35 cellular contexts compared by ENCODE assay signal in the genomic region with DNA sequence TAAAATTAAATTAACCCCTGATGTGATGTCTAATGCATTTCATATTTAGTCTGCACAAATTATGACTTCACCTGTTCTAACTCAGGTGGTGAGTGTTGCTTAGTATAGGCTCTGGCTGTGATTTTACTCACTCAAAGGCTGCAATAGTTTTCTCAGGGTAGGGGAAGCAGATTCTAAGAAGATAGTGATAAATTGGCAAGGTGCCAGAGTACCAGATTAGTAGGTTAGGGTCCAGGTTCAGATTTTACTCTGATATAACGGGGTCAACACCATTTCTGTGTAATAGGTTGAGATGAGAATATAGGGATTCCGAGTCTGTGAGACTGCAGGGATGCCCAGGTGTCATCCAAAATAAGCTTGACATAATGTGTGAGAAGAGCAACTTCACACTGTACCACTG.
A peak's percentile ranks its signal among the peaks of the same experiment; 100 is the strongest.
DNase-seq lines count a peak whose midpoint lies in the region; ATAC-seq, FAIRE-seq and TF ChIP-seq lines count a peak whose summit lies in the region.
"Had no signal": no experiment of that assay in that cellular context is flagged by ENCODE, and none has a peak within 500 bp of the region (broad histone marks: within the 10 kb centered on the region; RNA-seq: fewer than 3 reads in every experiment).

No MANE protein-coding gene starts in this region.

- H3K36me3 ChIP-seq in HepG2 (replicated peaks in 1 of 2; ENCODE audit: control insufficient read depth in 1 of 2, insufficient read depth in 2 of 2, low read length in 2 of 2) (no peaks in the 10 kb centered on the region), right lobe of liver (no peaks in the 10 kb centered on the region), K562 (ENCODE audit: control insufficient read depth, insufficient read depth, low read length) (no peaks in the 10 kb centered on the region), heart left ventricle (no peaks in the 10 kb centered on the region)
- H3K36me3 ChIP-seq: BE2C; BLaER1; BLaER1 treated with 17β-estradiol and CSF1 and Interleukin-3, amounts not matched to agents 10 nM and 100 nM had no signal

- H3K4me3 ChIP-seq in HepG2 (replicated peaks in 1 of 3; ENCODE audit: insufficient read depth in 1 of 3, low read depth in 2 of 3, low read length in 3 of 3) (no peak overlapping the region), right lobe of liver (no peak overlapping the region), K562 (no peak overlapping the region), heart left ventricle (no peak overlapping the region)
- H3K4me3 ChIP-seq: A549; BLaER1; BLaER1 treated with 17β-estradiol and CSF1 and Interleukin-3, amounts not matched to agents 10 nM and 100 nM had no signal

- no peak overlapping the region for H3K9ac ChIP-seq in HepG2 (ENCODE audit: insufficient read depth, low read depth, low read length)
- H3K9ac ChIP-seq in K562 (ENCODE audit: insufficient read depth in 1 of 2, low read depth in 2 of 2, low read length in 2 of 2): no peak overlapping the region
- H3K9ac ChIP-seq: BLaER1; BLaER1 treated with 17β-estradiol and CSF1 and Interleukin-3, amounts not matched to agents 10 nM and 100 nM had no signal

- peaks cover 6% of the 10 kb centered on the region; the same call in 1 of the 2 replicates for H3K9me3 ChIP-seq in HepG2 (ENCODE audit: low read length)
- H3K9me3 ChIP-seq in right lobe of liver: no peaks in the 10 kb centered on the region
- H3K9me3 ChIP-seq in K562 (replicated peaks; ENCODE audit: control insufficient read depth, insufficient read depth, low read depth, low read length): no peaks in the 10 kb centered on the region
- peaks cover 0 to 4% (median 0%) of the 10 kb centered on the region in 12 donors for H3K9me3 ChIP-seq in heart left ventricle
- H3K9me3 ChIP-seq: A549; BE2C; BLaER1; BLaER1 treated with 17β-estradiol and CSF1 and Interleukin-3, amounts not matched to agents 10 nM and 100 nM; Caco-2 had no signal

- in situ Hi-C loops in HepG2 (cut with HindIII; ENCODE audit: extremely low pct_ligation_motif_present, low pct_unique_long_range_greater_than_20kb) (no loop called here), K562 (cut with MboI) (no loop called here)

- H3K27ac ChIP-seq in HepG2 (ENCODE audit: extremely low read length, insufficient read depth, low read length) (no peak overlapping the region), right lobe of liver (no peak overlapping the region), K562 (ENCODE audit: extremely low read depth, low read depth, low read length) (no peak overlapping the region), heart left ventricle (no peak overlapping the region)
- H3K27ac ChIP-seq: 22Rv1; A549; BLaER1; BLaER1 treated with 17β-estradiol and CSF1 and Interleukin-3, amounts not matched to agents 10 nM and 100 nM; C4-2B had no signal

- POLR2A ChIA-PET in HepG2 (lab: Yijun Ruan, JAX): no interaction called here
- POLR2A ChIA-PET in K562 (lab: Yijun Ruan, JAX): interaction anchor here (0.6 kb wide), 1 partner anchor 60 kb away, joined by 3 read pairs; no protein-coding TSS in a partner anchor

- WGBS in HepG2 (ENCODE audit: low lambda C conversion rate): 0% methylated on average over 2 of the region's 2 CpGs
- WGBS in right lobe of liver (ENCODE audit: insufficient coverage, low coverage, low lambda C conversion rate, missing lambda C conversion rate): 28% methylated on average over 2 of the region's 2 CpGs
- WGBS in K562 (ENCODE audit: insufficient coverage, low coverage, missing lambda C conversion rate): 0% methylated on average over 2 of the region's 2 CpGs
- WGBS in heart left ventricle, 4 donors: 21 to 48% (median 33%) methylated on average over 2 of the region's 2 CpGs

- H3K79me2 ChIP-seq in HepG2 (ENCODE audit: insufficient read depth, low read length): no peaks in the 10 kb centered on the region
- no peaks in the 10 kb centered on the region for H3K79me2 ChIP-seq in K562 (ENCODE audit: control insufficient read depth, insufficient read depth, low read length)

- intact Hi-C loops in HepG2 (cut with micrococcal nuclease; ENCODE audit: unreplicated experiment): no loop called here
- intact Hi-C loops in right lobe of liver (cut with DNase I): no loop called here
- intact Hi-C loops in K562 (cut with micrococcal nuclease): no loop called here
- intact Hi-C loops in heart left ventricle (cut with DNase I): no loop called here

- H3K4me2 ChIP-seq in HepG2 (ENCODE audit: low read depth, low read length): no peak overlapping the region
- H3K4me2 ChIP-seq in K562 (ENCODE audit: insufficient read depth, low read length): no peak overlapping the region
- H3K4me2 ChIP-seq: A549; BLaER1; BLaER1 treated with 17β-estradiol and CSF1 and Interleukin-3, amounts not matched to agents 10 nM and 100 nM had no signal

- CTCF ChIA-PET in HepG2 (lab: Yijun Ruan, JAX; ENCODE audit: low intra/inter-chr PET ratio, low total read pairs): no interaction called here
- CTCF ChIA-PET in K562 (lab: Yijun Ruan, JAX; ENCODE audit: low intra/inter-chr PET ratio): no interaction called here

- no peaks in the 10 kb centered on the region for H4K20me1 ChIP-seq in HepG2 (ENCODE audit: insufficient read depth, low read length)
- no peaks in the 10 kb centered on the region for H4K20me1 ChIP-seq in K562 (replicated peaks; ENCODE audit: control insufficient read depth, insufficient read depth, low read length)
- H4K20me1 ChIP-seq: BLaER1; BLaER1 treated with 17β-estradiol and CSF1 and Interleukin-3, amounts not matched to agents 10 nM and 100 nM had no signal

- TF ChIP-seq RAD21 in HepG2 (CRISPR knock-in tag; IDR thresholded peaks at IDR 0.05) (no peak), K562 (CRISPR knock-in tag; conservative IDR thresholded peaks at IDR 0.05 in 1 of 2, IDR thresholded peaks at IDR 0.05 in 1 of 2) (no peak)

- peak; percentile 12 for DNase-seq in NCI-H82 (lab: John Stamatoyannopoulos, UW)
- DNase-seq in NCI-H82 treated with DMSO at 0.1 percent for 48 hours (lab: John Stamatoyannopoulos, UW; ENCODE audit: unreplicated experiment): no peak
- no peak for DNase-seq in HepG2 (ENCODE audit: low spot score)
- DNase-seq in right lobe of liver: no peak
- no peak for DNase-seq in K562 (ENCODE audit: extremely low read depth in 1 of 4, low spot score in 3 of 4)
- peak; percentile 0 for DNase-seq in dermis blood vessel endothelial cell
- no peak for DNase-seq in heart left ventricle
- DNase-seq: 8988T; ACHN; AML-193; BE2C; C1 segment of cervical spinal cord; Caco-2; Calu3; CD4-positive, alpha-beta memory T cell; CD4-positive, alpha-beta T cell; CD4-positive, CD25-positive, alpha-beta regulatory T cell; CD8-positive, alpha-beta memory T cell; CD8-positive, alpha-beta T cell; COR-L47; DMS 273 treated with DMSO at 0.1 percent for 48 hours; DMS153; DMS53; DMS79; DMS79 treated with DMSO at 0.1 percent for 48 hours; DND-41; EL had no signal

- no peak for TF ChIP-seq CTCF in HepG2 (CRISPR knock-in tag; IDR thresholded peaks at IDR 0.05)
- TF ChIP-seq CTCF in right lobe of liver (IDR thresholded peaks at IDR 0.05): no peak
- no peak for TF ChIP-seq CTCF in K562 (IDR thresholded peaks at IDR 0.05 in 2 of 3, conservative IDR thresholded peaks at IDR 0.05 in 1 of 3; ENCODE audit: insufficient read depth in 2 of 3, low read depth in 1 of 3, low read length in 3 of 3)
- TF ChIP-seq CTCF in heart left ventricle (IDR thresholded peaks at IDR 0.05): no peak

- no peaks in the 10 kb centered on the region for H3K9me1 ChIP-seq in K562 (ENCODE audit: control insufficient read depth, insufficient read depth, low read length)

- BruUV-seq in HepG2 (replicated peaks; lab: Mats Ljungman, UMichigan) (no TSS peak), K562 (replicated peaks; lab: Mats Ljungman, UMichigan) (no TSS peak)

- ATAC-seq in HepG2 (no peak), right lobe of liver (no peak), K562 (no peak), heart left ventricle (no peak), HG02678 (IDR thresholded peaks at IDR 0.05; ENCODE audit: unreplicated experiment) (no peak)
- ATAC-seq: A549; CD8-positive, alpha-beta T cell had no signal

- H3K27me3 ChIP-seq in HepG2 (ENCODE audit: control insufficient read depth in 1 of 2, insufficient read depth in 2 of 2, low read length in 2 of 2) (no peaks in the 10 kb centered on the region), right lobe of liver (no peaks in the 10 kb centered on the region), K562 (ENCODE audit: control insufficient read depth in 2 of 2, insufficient read depth in 2 of 2, low read length in 2 of 2) (no peaks in the 10 kb centered on the region), heart left ventricle (no peaks in the 10 kb centered on the region)
- H3K27me3 ChIP-seq: BE2C; BLaER1; BLaER1 treated with 17β-estradiol and CSF1 and Interleukin-3, amounts not matched to agents 10 nM and 100 nM had no signal

- H2AFZ ChIP-seq in HepG2 (ENCODE audit: low read length) (no peak overlapping the region), K562 (ENCODE audit: low read depth, low read length) (no peak overlapping the region)

- TF ChIP-seq POLR2A in HepG2 (IDR thresholded peaks at IDR 0.05; ENCODE audit: insufficient read depth in 1 of 2, low read depth in 2 of 2, low read length in 2 of 2): no peak
- no peak for TF ChIP-seq POLR2A in right lobe of liver (IDR thresholded peaks at IDR 0.05)
- no peak for TF ChIP-seq POLR2A in K562 (conservative IDR thresholded peaks at IDR 0.05)
- TF ChIP-seq POLR2A in heart left ventricle (IDR thresholded peaks at IDR 0.05): no peak

- TF ChIP-seq EP300 in HepG2 (IDR thresholded peaks at IDR 0.05; ENCODE audit: low read depth in 2 of 2, low read length in 2 of 2) (no peak), HepG2 (CRISPR knock-in tag; IDR thresholded peaks at IDR 0.05; ENCODE audit: borderline replicate concordance) (no peak), K562 (IDR thresholded peaks at IDR 0.05; ENCODE audit: low read length) (no peak)

- FAIRE-seq in HepG2 (lab: Jason Lieb, UNC) (no peak), K562 (lab: Jason Lieb, UNC) (no peak)
- FAIRE-seq: A204.1, A549, D721Med had no signal

- H3K4me1 ChIP-seq in HepG2 (ENCODE audit: insufficient read depth, low read length): no peaks in the 10 kb centered on the region
- no peaks in the 10 kb centered on the region for H3K4me1 ChIP-seq in right lobe of liver
- no peaks in the 10 kb centered on the region for H3K4me1 ChIP-seq in K562 (replicated peaks in 1 of 2; ENCODE audit: control insufficient read depth in 2 of 2, insufficient read depth in 2 of 2, low read length in 2 of 2)
- H3K4me1 ChIP-seq in heart left ventricle: peaks cover 0 to 3% (median 0%) of the 10 kb centered on the region in 12 donors
- H3K4me1 ChIP-seq: A549; BE2C; BLaER1; BLaER1 treated with 17β-estradiol and CSF1 and Interleukin-3, amounts not matched to agents 10 nM and 100 nM; Caco-2 had no signal

TF ChIP-seq in HepG2, 621 proteins besides CTCF, POLR2A, EP300 and RAD21:
- TF ChIP-seq LCORL (IDR thresholded peaks at IDR 0.05) (peak; percentile 88), LCORL (CRISPR knock-in tag; IDR thresholded peaks at IDR 0.05) (no peak), POLR2AphosphoS5 (IDR thresholded peaks at IDR 0.05; ENCODE audit: low read depth, low read length) (no peak), ZNF792 (CRISPR knock-in tag; IDR thresholded peaks at IDR 0.05) (no peak)

Comparison
In these comparisons a context has a peak if more than half of its experiments do, and no peak if none do; other contexts are left out.
1. DNase-seq: peak in NCI-H82 (single experiment) and dermis blood vessel endothelial cell (single experiment); none in NCI-H82 treated with DMSO at 0.1 percent for 48 hours (single experiment), HepG2 (single experiment), right lobe of liver (0 of 3), K562 (0 of 4) and heart left ventricle (0 of 5).